Comparison of ENCODE assay signal across 16 cellular contexts in the genomic region with DNA sequence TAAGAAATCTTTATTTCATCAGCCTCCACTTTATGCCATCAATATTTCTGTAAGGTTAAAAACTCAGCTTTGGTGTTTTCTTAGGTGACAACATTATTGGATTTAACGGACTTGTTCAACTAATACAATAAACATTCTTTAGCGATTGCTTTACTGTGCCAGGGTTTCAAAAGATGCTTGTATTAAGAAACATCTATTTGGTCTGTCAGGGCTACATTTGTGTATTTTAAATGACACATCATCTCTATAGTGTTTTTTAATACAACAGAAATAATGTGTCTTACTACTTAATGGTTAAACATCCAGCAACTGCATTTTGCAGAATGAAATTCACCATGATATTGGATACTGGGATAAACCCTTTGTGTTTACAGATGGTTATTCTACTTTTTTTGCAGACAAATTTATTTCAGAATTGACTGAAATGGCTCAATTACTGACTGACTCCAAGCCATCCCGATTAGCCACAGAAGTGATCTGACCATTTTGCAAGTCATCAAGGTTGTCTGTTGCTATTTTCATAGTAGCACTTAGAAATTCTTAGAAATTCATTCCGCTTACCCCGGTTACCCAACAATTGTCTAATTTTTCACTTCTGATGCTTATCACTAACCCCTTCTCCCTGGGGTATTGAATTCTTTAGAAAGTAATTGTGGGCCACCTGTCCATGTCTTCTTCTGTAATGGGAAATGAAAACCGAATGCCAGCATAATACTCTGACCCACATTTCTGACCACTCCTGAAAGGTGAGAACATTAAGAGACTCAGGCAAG.
DNase-seq lines count a peak whose midpoint lies in the region; ATAC-seq and TF ChIP-seq lines count a peak whose summit lies in the region.
"Had no signal": no experiment of that assay in that cellular context is flagged by ENCODE, and none has a peak within 500 bp of the region (broad histone marks: within the 10 kb centered on the region; RNA-seq: fewer than 3 reads in every experiment).

No MANE protein-coding gene starts in this region.

- H3K4me3 Mint-ChIP-seq in HFFc6: no peak overlapping the region
- H3K4me3 Mint-ChIP-seq: CD4-positive, alpha-beta memory T cell; GM23338; H9 had no signal

- 86% methylated on average over 6 of the region's 6 CpGs for WGBS in esophagus muscularis mucosa
- 96% methylated on average over 6 of the region's 6 CpGs for WGBS in smooth muscle cell (ENCODE audit: low lambda C conversion rate)

- H3K79me2 ChIP-seq in smooth muscle cell (ENCODE audit: low read depth): peaks cover 8% of the 10 kb centered on the region

- ATAC-seq in GM18868 (IDR thresholded peaks at IDR 0.05; ENCODE audit: unreplicated experiment) (no peak), GM19324 (IDR thresholded peaks at IDR 0.05; ENCODE audit: low FRiP score, unreplicated experiment) (no peak), esophagus mucosa (no peak)
- ATAC-seq: A549, GM23338 had no signal

- peaks cover 71% of the 10 kb centered on the region for H3K4me1 Mint-ChIP-seq in HFFc6 (ENCODE audit: low read depth)
- H3K4me1 Mint-ChIP-seq: CD4-positive, alpha-beta memory T cell; GM23338 had no signal

- intact Hi-C loops in esophagus muscularis mucosa (cut with DNase I): no loop called here

- no peak for DNase-seq in HFFc6
- DNase-seq in OCI-M1 (lab: John Stamatoyannopoulos, UW): peak; percentile 97
- peak; percentile 24 for DNase-seq in esophagus muscularis mucosa (ENCODE audit: extremely low spot score)
- no peak for DNase-seq in smooth muscle cell (lab: John Stamatoyannopoulos, UW; ENCODE audit: unreplicated experiment)
- DNase-seq: BE2C; CD4-positive, alpha-beta memory T cell; COR-L47; DND-41; GDM1; H9 had no signal

- H3K36me3 ChIP-seq in esophagus muscularis mucosa (no peaks in the 10 kb centered on the region), smooth muscle cell (ENCODE audit: low read depth) (no peaks in the 10 kb centered on the region)
- H3K36me3 ChIP-seq: BE2C had no signal

- H3F3A ChIP-seq in smooth muscle cell (ENCODE audit: low read depth): peaks cover 2% of the 10 kb centered on the region

- no peak overlapping the region for H2AFZ ChIP-seq in smooth muscle cell (ENCODE audit: low read depth)
- H2AFZ ChIP-seq: GM23338 had no signal

- TF ChIP-seq EP300 in esophagus muscularis mucosa (IDR thresholded peaks at IDR 0.05): no peak

- H3K4me3 ChIP-seq in esophagus muscularis mucosa (no peak overlapping the region), smooth muscle cell (no peak overlapping the region)
- H3K4me3 ChIP-seq: A549, GM23338 had no signal

- no peaks in the 10 kb centered on the region for H3K27me3 Mint-ChIP-seq in HFFc6 (ENCODE audit: insufficient read depth)

- no peak for TF ChIP-seq CTCF in HFFc6 (IDR thresholded peaks at IDR 0.05)
- no peak for TF ChIP-seq CTCF in esophagus muscularis mucosa (IDR thresholded peaks at IDR 0.05)
- no peak for TF ChIP-seq CTCF in smooth muscle cell (IDR thresholded peaks at IDR 0.05; ENCODE audit: borderline replicate concordance, insufficient read depth, poor library complexity, severe bottlenecking)

- H3K36me3 Mint-ChIP-seq in HFFc6 (ENCODE audit: low read depth): peaks cover 69% of the 10 kb centered on the region
- H3K36me3 Mint-ChIP-seq: CD4-positive, alpha-beta memory T cell had no signal

- H3K27me3 ChIP-seq in esophagus muscularis mucosa (peaks cover 0 to 3% (median 0%) of the 10 kb centered on the region in 4 donors), smooth muscle cell (ENCODE audit: low read depth) (no peaks in the 10 kb centered on the region)
- H3K27me3 ChIP-seq: BE2C had no signal

- H3K27ac ChIP-seq in esophagus muscularis mucosa (replicated peaks in 1 of 4) (no peak overlapping the region), smooth muscle cell (ENCODE audit: low read depth) (peak overlapping the region; percentile 91)
- H3K27ac ChIP-seq: C4-2B had no signal

- no peak overlapping the region for H3K4me2 ChIP-seq in smooth muscle cell
- H3K4me2 ChIP-seq: A549, GM23338 had no signal

- no peaks in the 10 kb centered on the region for H4K20me1 ChIP-seq in smooth muscle cell (ENCODE audit: low read depth)

- peaks cover 22% of the 10 kb centered on the region for H3K9me3 Mint-ChIP-seq in HFFc6
- H3K9me3 Mint-ChIP-seq: GM23338 had no signal

- no peak for TF ChIP-seq POLR2A in esophagus muscularis mucosa (IDR thresholded peaks at IDR 0.05; ENCODE audit: low read depth)

- peaks cover 0 to 6% (median 0%) of the 10 kb centered on the region in 4 donors for H3K4me1 ChIP-seq in esophagus muscularis mucosa
- peaks cover 4% of the 10 kb centered on the region for H3K4me1 ChIP-seq in smooth muscle cell (ENCODE audit: low read depth)
- H3K4me1 ChIP-seq: BE2C had no signal

- H3K9me3 ChIP-seq in esophagus muscularis mucosa (peaks cover 0 to 11% (median 7%) of the 10 kb centered on the region in 4 donors), smooth muscle cell (replicated peaks; ENCODE audit: low read depth) (peaks cover 4% of the 10 kb centered on the region)
- H3K9me3 ChIP-seq: BE2C had no signal

- H3K27ac Mint-ChIP-seq in HFFc6: peak overlapping the region; percentile 8; the same call in 1 of the 2 replicates
- H3K27ac Mint-ChIP-seq: CD4-positive, alpha-beta memory T cell; GM23338 had no signal

- no peak overlapping the region for H3K9ac ChIP-seq in smooth muscle cell (ENCODE audit: low read depth)

Comparison
In these comparisons a context has a peak if more than half of its experiments do, and no peak if none do; other contexts are left out.
1. DNase-seq: peak in OCI-M1 (single experiment) and esophagus muscularis mucosa (single experiment); none in HFFc6 (single experiment) and smooth muscle cell (single experiment).